In the genomic region with DNA sequence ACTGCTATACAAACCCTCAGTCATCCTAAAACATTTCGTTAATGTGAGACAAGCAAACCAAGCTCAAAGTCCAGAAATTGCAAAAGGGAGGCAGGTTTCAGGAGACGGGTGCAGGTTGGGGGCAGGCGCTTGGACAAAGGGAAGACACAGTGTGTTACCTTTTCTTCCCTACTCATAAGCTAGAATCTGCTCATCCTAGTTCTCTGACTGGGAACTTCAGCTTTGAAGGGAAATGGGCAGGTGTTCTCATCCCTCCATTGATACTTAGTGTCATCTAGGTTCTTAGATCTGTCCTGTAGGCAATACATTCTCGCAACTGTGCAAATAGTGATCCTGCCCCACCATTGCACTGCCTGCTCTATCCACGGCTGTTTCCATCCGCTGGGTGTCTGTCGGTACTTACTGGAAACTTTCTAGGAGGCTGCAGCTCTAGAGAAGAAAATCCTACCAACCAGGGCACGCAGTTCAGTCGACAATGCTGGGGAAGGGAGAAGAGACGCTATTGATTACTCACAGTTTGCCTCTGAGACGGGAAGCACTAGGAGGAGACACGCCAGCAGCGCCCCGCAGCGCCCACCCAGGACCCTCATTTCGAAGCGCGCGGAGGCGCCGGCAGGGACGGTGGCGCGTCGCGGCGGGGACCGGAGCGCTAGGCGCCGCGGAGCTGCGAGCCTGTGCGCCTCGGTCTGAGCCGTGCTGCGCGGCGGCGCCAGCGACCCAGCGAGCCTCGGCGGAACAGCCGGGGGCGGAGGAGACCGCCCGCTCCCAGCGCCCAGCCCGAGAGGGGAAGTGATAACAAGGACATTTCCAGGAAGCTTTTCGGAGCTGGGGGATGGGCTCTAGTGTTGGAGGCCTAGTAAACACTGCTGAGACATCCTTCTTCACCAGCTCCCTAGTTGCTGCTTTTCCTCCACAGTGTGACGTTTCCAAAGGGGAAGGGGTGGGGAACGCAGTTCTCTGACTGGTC, we compare ENCODE assay signal across 8 cellular contexts. TPM values are rescaled to one million over a fixed set of nuclear protein-coding genes. Genes with fewer than 3 reads are reported as not detected.
DNase-seq lines count a peak whose midpoint lies in the region; ATAC-seq and TF ChIP-seq lines count a peak whose summit lies in the region.

Gene PROS1, minus strand, starts transcription at position 737 of the 967 bp plus-strand sequence. Its CDS starts 147 bp downstream, at position 590.

- H3K4me2 ChIP-seq in MM.1S (ENCODE audit: low read depth, low read length), result peak within 1 kb of the TSS; percentile 82

- H3K4me1 ChIP-seq in MM.1S (ENCODE audit: low read length) (no peaks in the 10 kb centered on the region), right cardiac atrium (ENCODE audit: control insufficient read depth, insufficient read depth, low read length) (peaks cover 5% of the 10 kb centered on the region), aorta (ENCODE audit: control insufficient read depth in 1 of 2, insufficient read depth in 2 of 2, low read length in 2 of 2) (peaks cover 0 to 5% of the 10 kb centered on the region in 2 donors)

- no peaks in the 10 kb centered on the region for H3K9me3 ChIP-seq in MM.1S (replicated peaks; ENCODE audit: insufficient read depth, low read length)
- no peaks in the 10 kb centered on the region for H3K9me3 ChIP-seq in right cardiac atrium (ENCODE audit: control insufficient read depth, low read length)
- H3K9me3 ChIP-seq in aorta (ENCODE audit: control insufficient read depth, low read length), result no peaks in the 10 kb centered on the region

- no peak within 1 kb of the TSS for H3K27ac ChIP-seq in MM.1S (ENCODE audit: low read length)
- peak within 1 kb of the TSS; percentile 98 for H3K27ac ChIP-seq in right cardiac atrium (ENCODE audit: low read length)
- H3K27ac ChIP-seq in aorta (ENCODE audit: low read depth in 1 of 2, low read length in 2 of 2), result peak within 1 kb of the TSS; percentile 70 to 79

- DNase-seq in GM03348 (ENCODE audit: low spot score), result peak; percentile 85
- DNase-seq in HEK293T (ENCODE audit: extremely low spot score), result peak; percentile 64
- peak; percentile 56 for DNase-seq in MM.1S
- peak; percentile 11 for DNase-seq in T follicular helper cell (ENCODE audit: low read depth)
- peak; percentile 36 for DNase-seq in astrocyte of the cerebellum (ENCODE audit: low read depth)
- peak; percentile 93 to 95 (median 94) for DNase-seq in right cardiac atrium
- peak; percentile 65 for DNase-seq in pons (ENCODE audit: low spot score)
- peak; percentile 93 for DNase-seq in aorta

- POLR2A ChIA-PET in HEK293T (lab: Yijun Ruan, JAX), result interaction anchor here (0.8 to 2.2 kb wide), 12 partner anchors 9 to 383 kb away, joined by 3 to 15 read pairs (median 3); partner anchors contain the start of genes DHFR2 and NSUN3

- peak within 1 kb of the TSS; percentile 68 for H3K4me3 ChIP-seq in MM.1S (ENCODE audit: low read length)
- H3K4me3 ChIP-seq in astrocyte of the cerebellum (ENCODE audit: low read depth, low read length), result peak within 1 kb of the TSS; percentile 59
- peak within 1 kb of the TSS; percentile 79 for H3K4me3 ChIP-seq in right cardiac atrium (ENCODE audit: low read length)
- peak within 1 kb of the TSS; percentile 57 to 67 for H3K4me3 ChIP-seq in aorta (ENCODE audit: low read length in 2 of 2)

- intact Hi-C loops in right cardiac atrium (cut with DNase I) (loop anchor here in 1 of 4 donors (10.0 kb wide), 1 partner anchor 59 kb away; no protein-coding TSS in a partner anchor), aorta (cut with DNase I) (loop anchor here in 1 of 2 donors (5.0 kb wide), 1 partner anchor 61 kb away; no protein-coding TSS in a partner anchor)

- peak within 1 kb of the TSS; percentile 13; the same call in 1 of the 2 replicates for H3K9ac ChIP-seq in MM.1S (ENCODE audit: low read length)

- no peaks in the 10 kb centered on the region for H4K20me1 ChIP-seq in MM.1S (ENCODE audit: insufficient read depth, low read length)

- no peaks in the 10 kb centered on the region for H3F3A ChIP-seq in MM.1S (ENCODE audit: insufficient read depth, low read length)

- no peaks in the 10 kb centered on the region for H3K36me3 ChIP-seq in MM.1S (replicated peaks; ENCODE audit: insufficient read depth, low read length)
- H3K36me3 ChIP-seq in aorta (ENCODE audit: control insufficient read depth in 1 of 2, insufficient read depth in 2 of 2, low read length in 1 of 2), result no peaks in the 10 kb centered on the region

- CTCF ChIA-PET in HEK293T (lab: Yijun Ruan, JAX), result interaction anchor here (0.6 kb wide), 1 partner anchor 1780 kb away, joined by 11 read pairs; no protein-coding TSS in a partner anchor

- no peaks in the 10 kb centered on the region for H3K79me2 ChIP-seq in MM.1S (ENCODE audit: low read length)

- H3K9me2 ChIP-seq in MM.1S (replicated peaks; ENCODE audit: insufficient read depth, low read length), result no peaks in the 10 kb centered on the region

- 1% methylated on average over 53 of the region's 53 CpGs for WGBS in right cardiac atrium
- WGBS in aorta, 2 donors, result 1% methylated on average over 36 to 53 of the region's 53 CpGs

- H2AFZ ChIP-seq in MM.1S (ENCODE audit: low read length), result peak within 1 kb of the TSS; percentile 90

- no peaks in the 10 kb centered on the region for H3K27me3 ChIP-seq in MM.1S (replicated peaks; ENCODE audit: insufficient read depth, low read length)
- no peaks in the 10 kb centered on the region for H3K27me3 ChIP-seq in right cardiac atrium (ENCODE audit: control insufficient read depth, insufficient read depth)
- no peaks in the 10 kb centered on the region for H3K27me3 ChIP-seq in aorta (ENCODE audit: control insufficient read depth in 1 of 2, insufficient read depth in 2 of 2, low read length in 1 of 2)

- no peak for TF ChIP-seq CTCF in MM.1S (IDR thresholded peaks at IDR 0.05; ENCODE audit: low read length)
- no peak for TF ChIP-seq CTCF in astrocyte of the cerebellum (IDR thresholded peaks at IDR 0.05; ENCODE audit: low read depth, low read length, missing control alignments)

- ATAC-seq in right cardiac atrium (peak; percentile 98 to 99), aorta (ENCODE audit: low FRiP score) (peak; percentile 97)

- in situ Hi-C loops in astrocyte of the cerebellum (cut with HindIII; ENCODE audit: low sequenced_read_pairs), result no loop called here

TF ChIP-seq in HEK293T, 16 proteins besides CTCF, POLR2A, EP300 and RAD21:
- TF ChIP-seq FOXM1 (IDR thresholded peaks at IDR 0.05; ENCODE audit: borderline replicate concordance), result 0 out of 2 replicates have a peak, but pooled peaks have one; percentile 23
- no peak for TF ChIP-seq ELF4 (IDR thresholded peaks at IDR 0.05)
TF ChIP-seq in HEK293T: peak in this region for 1.

RNA-seq across cellular contexts. Expression of gene PROS1, which starts in this region (rescaled TPM):
- total RNA-seq in right cardiac atrium, result 10 to 100 TPM; 56.9 to 89.7 (median 77.0) TPM
- polyA plus RNA-seq in right cardiac atrium, result 48.3 TPM
- total RNA-seq in aorta, result 100 to 1,000 TPM in 1 of 2 donors, 10 to 100 TPM in 1; 81.1 to 132 TPM
- 100 to 1,000 TPM in 1 of 2 donors, 10 to 100 TPM in 1; 40.5 to 125 TPM for polyA plus RNA-seq in aorta

Comparison
In these comparisons a context has a peak if more than half of its experiments do, and no peak if none do; other contexts are left out.
1. DNase-seq: peak in every context shown above with its lines; median percentile 94 in right cardiac atrium; 93 in aorta; 85 in GM03348; 65 in pons; 64 in HEK293T; 56 in MM.1S; 36 in astrocyte of the cerebellum; 11 in T follicular helper cell.